In the genomic region with DNA sequence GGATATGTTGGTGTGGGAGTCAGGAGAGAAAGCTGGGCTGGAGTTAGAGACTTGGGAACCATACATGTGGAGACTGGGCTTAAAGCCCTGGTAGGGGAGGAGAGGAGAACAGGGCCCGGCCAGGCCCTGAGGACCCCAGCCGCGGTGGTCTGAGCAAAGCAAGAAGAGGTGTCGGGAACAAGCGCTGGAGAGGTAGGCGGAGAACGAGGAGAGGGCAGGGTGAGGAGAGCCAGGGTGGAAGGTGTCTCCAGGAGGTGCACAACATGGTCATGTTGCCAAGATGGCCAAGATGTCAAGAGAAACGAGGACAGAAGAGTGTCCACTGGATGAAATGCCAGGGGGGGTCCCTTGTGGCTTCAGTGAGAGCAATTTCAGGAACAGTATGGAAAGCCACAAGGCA, we compare ENCODE assay signal across 1 cellular context.
A peak's percentile ranks its signal among the peaks of the same experiment; 100 is the strongest.
TF ChIP-seq lines count a peak whose summit lies in the region.

No MANE protein-coding gene starts in this region.

TF ChIP-seq in K562, 482 proteins besides CTCF, POLR2A, EP300 and RAD21:
- peak; percentile 47 for TF ChIP-seq RBFOX2 (IDR thresholded peaks at IDR 0.05; ENCODE audit: low read depth, low read length)
- TF ChIP-seq POLR2G (IDR thresholded peaks at IDR 0.05; ENCODE audit: low read depth, low read length) = peak; percentile 43; the same call in 1 of the 2 replicates
- TF ChIP-seq HMG20B (CRISPR knock-in tag; IDR thresholded peaks at IDR 0.05) = no peak
- no peak for TF ChIP-seq ETV5 (CRISPR knock-in tag; IDR thresholded peaks at IDR 0.05; ENCODE audit: low read depth)
